1 cellular context compared by ENCODE assay signal in genomic region chr19:10553943-10554381, GRCh38.
TF ChIP-seq lines count a peak whose summit lies in the region.

No MANE protein-coding gene starts in this region.

TF ChIP-seq in WTC11, 78 proteins besides CTCF, POLR2A, EP300 and RAD21 (continued from another document):
- TF ChIP-seq ARID4B (CRISPR knock-in tag; IDR thresholded peaks at IDR 0.05; ENCODE audit: borderline replicate concordance): no peak
- no peak for TF ChIP-seq ATF1 (CRISPR knock-in tag; IDR thresholded peaks at IDR 0.05)
- TF ChIP-seq AR (CRISPR knock-in tag; IDR thresholded peaks at IDR 0.05): no peak
- TF ChIP-seq ZBTB43 (CRISPR knock-in tag; IDR thresholded peaks at IDR 0.05): no peak
TF ChIP-seq in WTC11: peak in this region for 0.
